ENCODE assay signal across 30 cellular contexts in the genomic region with DNA sequence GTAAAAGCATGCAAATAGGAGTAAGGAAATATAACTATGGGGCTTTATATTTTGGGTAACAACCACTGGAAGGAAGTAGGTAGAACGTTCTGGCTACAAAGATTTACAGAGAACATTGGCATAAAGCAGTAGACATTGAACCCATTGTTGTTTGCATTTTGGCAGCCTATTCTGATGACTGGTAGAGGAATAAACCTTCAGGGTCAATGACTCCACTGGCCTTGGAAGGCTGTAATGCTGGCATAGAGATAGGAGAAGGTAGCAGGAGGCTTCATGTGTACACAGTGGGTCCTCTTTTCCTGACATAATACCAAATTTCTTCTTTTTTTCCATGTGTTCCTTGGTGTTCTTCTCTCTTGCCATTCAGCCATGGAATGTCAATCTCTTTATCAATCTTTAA.
"Had no signal": no experiment of that assay in that cellular context is flagged by ENCODE, and none has a peak within 500 bp of the region (broad histone marks: within the 10 kb centered on the region; RNA-seq: fewer than 3 reads in every experiment).

No MANE protein-coding gene starts in this region.

- H2AFZ ChIP-seq: neural progenitor cell, parathyroid adenoma had no signal

- H3K27me3 ChIP-seq: neural progenitor cell, ovary, spleen, suprapubic skin, testis, tibial artery, transverse colon, upper lobe of left lung, vagina had no signal

- ATAC-seq: natural killer cell; psoas muscle; right cardiac atrium; sciatic nerve; stimulated activated memory B cell treated with anti-CD40 and anti-IgM and Interleukin-4, amounts not matched to agents 10 μg/mL and 1 μg/mL and 100 μg/mL, for 72 hours; stimulated activated naive CD8-positive, alpha-beta T cell treated with anti-CD3 and anti-CD28 coated beads, Interleukin-15, amount 100 ng/mL, for 72 hours; stimulated activated naive CD8-positive, alpha-beta T cell treated with anti-CD3 and anti-CD28 coated beads, Interleukin-15, Interleukin-2, amounts not matched to agents 100 U/mL and 50 U/mL, for 24 hours had no signal

- DNase-seq: naive B cell; natural killer cell; occipital lobe; ovary; posterior cingulate gyrus; psoas muscle; right cardiac atrium; spleen; stimulated activated CD4-positive, alpha-beta T cell treated with anti-CD3 and anti-CD28 coated beads, Interleukin-12 subunit alpha, Interleukin-12 subunit beta, amount 100 ng/mL, for 4 hours; stimulated activated CD4-positive, alpha-beta T cell treated with anti-CD3 and anti-CD28 coated beads, Interleukin-1b, Interleukin-23, amount 100 ng/mL, for 48 hours; stimulated activated CD4-positive, alpha-beta T cell treated with anti-CD3 and anti-CD28 coated beads, Interleukin-4, amount 100 ng/mL, for 1 hour; stimulated activated CD4-positive, alpha-beta T cell treated with anti-CD3 and anti-CD28 coated beads, Interleukin-4, amount 100 ng/mL, for 4 hours; stimulated activated CD8-positive, alpha-beta memory T cell treated with anti-CD3 and anti-CD28 coated beads, Interleukin-4, amount 100 ng/mL, for 48 hours; stimulated activated naive CD4-positive, alpha-beta T cell; stimulated activated naive CD8-positive, alpha-beta T cell treated with anti-CD3 and anti-CD28 coated beads, Interleukin-15, amount 100 ng/mL, for 72 hours; stimulated activated naive CD8-positive, alpha-beta T cell treated with anti-CD3 and anti-CD28 coated beads, Interleukin-15, Interleukin-2, amounts not matched to agents 100 U/mL and 50 U/mL, for 24 hours; substantia nigra; testis; tibial artery; transverse colon; upper lobe of left lung had no signal

- FAIRE-seq: urothelium cell line had no signal

- H3K9ac ChIP-seq: neural progenitor cell, parathyroid adenoma had no signal

- H3K36me3 ChIP-seq: neural progenitor cell, ovary, spleen, suprapubic skin, tibial artery, transverse colon, upper lobe of left lung, vagina had no signal

- H3K9me3 ChIP-seq: ovary, psoas muscle, suprapubic skin, testis, tibial artery, transverse colon, upper lobe of left lung, vagina had no signal

- H3K79me2 ChIP-seq: parathyroid adenoma had no signal

- H3K4me3 ChIP-seq: neural progenitor cell, ovary, psoas muscle, skin epidermis, smooth muscle cell, spleen, suprapubic skin, testis, tibial artery, transverse colon, upper lobe of left lung, vagina had no signal

- H3K27ac ChIP-seq: neural progenitor cell, ovary, parathyroid adenoma, psoas muscle, skin epidermis, spleen, suprapubic skin, testis, tibial artery, transverse colon, upper lobe of left lung, vagina had no signal

- H3K4me1 ChIP-seq: parathyroid adenoma, psoas muscle, spleen, suprapubic skin, testis, tibial artery, transverse colon, upper lobe of left lung, vagina had no signal

- H3K4me2 ChIP-seq: neural progenitor cell, smooth muscle cell had no signal
